In genomic region chr6:156718647-156719394, GRCh38 we compare ENCODE assay signal across 8 cellular contexts. TPM values are rescaled to one million over a fixed set of nuclear protein-coding genes. Genes with fewer than 3 reads are reported as not detected.
DNase-seq lines count a peak whose midpoint lies in the region; ATAC-seq, FAIRE-seq and TF ChIP-seq lines count a peak whose summit lies in the region.

No MANE protein-coding gene starts in this region.

- no peaks in the 10 kb centered on the region for H3F3A ChIP-seq in SK-N-SH (replicated peaks; ENCODE audit: insufficient read depth)

- TF ChIP-seq EP300 in SK-N-SH (IDR thresholded peaks at IDR 0.05; ENCODE audit: borderline replicate concordance in 1 of 2, low read depth in 1 of 2, low read length in 1 of 2) = no peak

- DNase-seq in SK-N-SH (no peak), adrenal gland (peak; percentile 43 to 90 (median 76)), keratinocyte (ENCODE audit: low read depth, low spot score) (no peak), tibial artery (peak; percentile 80 to 94), ecto neural progenitor cell (ENCODE audit: low spot score) (no peak)

- no peak for TF ChIP-seq RAD21 in SK-N-SH (IDR thresholded peaks at IDR 0.05; ENCODE audit: low read length)

- POLR2A ChIA-PET in SK-N-SH (lab: Yijun Ruan, JAX) = no interaction called here

- WGBS in SK-N-SH (ENCODE audit: low lambda C conversion rate) = 80% methylated on average over 15 of the region's 18 CpGs
- 68 to 79% (median 74%) methylated on average over 18 of the region's 18 CpGs for WGBS in adrenal gland, 4 donors

- H3K27ac ChIP-seq in SK-N-SH (ENCODE audit: low read depth in 2 of 2, low read length in 1 of 2) (no peak overlapping the region), adrenal gland (peak overlapping the region in 1 of 5 donors; percentile 28), keratinocyte (ENCODE audit: control insufficient read depth, insufficient read depth, low read length) (peak overlapping the region; percentile 97), tibial artery (peak overlapping the region; percentile 87 to 94)

- H3K9me1 ChIP-seq in keratinocyte (ENCODE audit: control insufficient read depth, extremely low read depth, insufficient read depth, low read length) = no peaks in the 10 kb centered on the region

- H3K4me1 ChIP-seq in SK-N-SH (ENCODE audit: control insufficient read depth in 1 of 2, insufficient read depth in 2 of 2, low read depth in 1 of 2, low read length in 1 of 2) (no peaks in the 10 kb centered on the region), adrenal gland (replicated peaks in 1 of 2) (peaks cover 16 to 19% of the 10 kb centered on the region in 2 donors), keratinocyte (ENCODE audit: control insufficient read depth, extremely low read depth, insufficient read depth, low read length) (peaks cover 31% of the 10 kb centered on the region), tibial artery (peaks cover 0 to 30% (median 22%) of the 10 kb centered on the region in 4 donors)

- no peak overlapping the region for H3K9ac ChIP-seq in SK-N-SH
- H3K9ac ChIP-seq in keratinocyte (ENCODE audit: control insufficient read depth, extremely low read depth, insufficient read depth, low read length) = peak overlapping the region; percentile 89

- H2AFZ ChIP-seq in SK-N-SH (ENCODE audit: low read depth) (no peak overlapping the region), keratinocyte (ENCODE audit: control insufficient read depth, low read length) (no peak overlapping the region)

- no peaks in the 10 kb centered on the region for H3K27me3 ChIP-seq in SK-N-SH (ENCODE audit: insufficient read depth)
- H3K27me3 ChIP-seq in adrenal gland = no peaks in the 10 kb centered on the region
- no peaks in the 10 kb centered on the region for H3K27me3 ChIP-seq in keratinocyte (ENCODE audit: control insufficient read depth, extremely low read depth, insufficient read depth, low read length)
- H3K27me3 ChIP-seq in tibial artery = no peaks in the 10 kb centered on the region

- CTCF ChIA-PET in SK-N-SH (lab: Yijun Ruan, JAX) = no interaction called here

- TF ChIP-seq CTCF in SK-N-SH (IDR thresholded peaks at IDR 0.05) (no peak), adrenal gland (IDR thresholded peaks at IDR 0.05) (no peak), keratinocyte (optimal IDR thresholded peaks at IDR 0.05 in 1 of 3, IDR thresholded peaks at IDR 0.05 in 1 of 3, conservative IDR thresholded peaks at IDR 0.05 in 1 of 3; ENCODE audit: extremely low read depth in 1 of 3, insufficient read depth in 2 of 3, low read length in 3 of 3) (no peak), tibial artery (IDR thresholded peaks at IDR 0.05) (peak in 1 of 2 experiments; percentile 5)

- H3K79me2 ChIP-seq in SK-N-SH (ENCODE audit: insufficient read depth) (no peaks in the 10 kb centered on the region), keratinocyte (ENCODE audit: control insufficient read depth, insufficient read depth, low read length) (no peaks in the 10 kb centered on the region)

- peak; percentile 90 for FAIRE-seq in keratinocyte (lab: Jason Lieb, UNC)

- ATAC-seq in SK-N-SH treated with all-trans-retinoic acid at 6 μM for 48 hours = peak; percentile 67
- no peak for ATAC-seq in GM19035 (IDR thresholded peaks at IDR 0.05; ENCODE audit: unreplicated experiment)
- ATAC-seq in HG03354 (IDR thresholded peaks at IDR 0.05; ENCODE audit: poor library complexity, severe bottlenecking, unreplicated experiment) = no peak

- H3K4me3 ChIP-seq in SK-N-SH (ENCODE audit: low read depth in 2 of 2, low read length in 1 of 2) (no peak overlapping the region), adrenal gland (no peak overlapping the region), keratinocyte (ENCODE audit: control insufficient read depth in 2 of 3, extremely low read depth in 1 of 3, insufficient read depth in 2 of 3, low read depth in 1 of 3, low read length in 3 of 3) (peak overlapping the region in 2 of 3 experiments; percentile 8 to 42), tibial artery (no peak overlapping the region)

- no peaks in the 10 kb centered on the region for H3K9me2 ChIP-seq in SK-N-SH

- peak in 1 of 2 donors; percentile 30 for TF ChIP-seq POLR2A in adrenal gland (IDR thresholded peaks at IDR 0.05)

- intact Hi-C loops in adrenal gland (cut with DNase I) (no loop called here), tibial artery (cut with DNase I; ENCODE audit: low total_unique reads) (loop anchor here (2.0 kb wide), 1 partner anchor 32 kb away; no protein-coding TSS in a partner anchor)

- no peaks in the 10 kb centered on the region for H4K20me1 ChIP-seq in SK-N-SH (ENCODE audit: insufficient read depth)
- no peaks in the 10 kb centered on the region for H4K20me1 ChIP-seq in keratinocyte (ENCODE audit: control insufficient read depth, extremely low read depth, insufficient read depth, low read length)

- H3K9me3 ChIP-seq in SK-N-SH = no peaks in the 10 kb centered on the region
- H3K9me3 ChIP-seq in adrenal gland (replicated peaks in 1 of 3) = no peaks in the 10 kb centered on the region
- no peaks in the 10 kb centered on the region for H3K9me3 ChIP-seq in keratinocyte (ENCODE audit: control insufficient read depth, low read depth, low read length)
- no peaks in the 10 kb centered on the region for H3K9me3 ChIP-seq in tibial artery

- H3K36me3 ChIP-seq in SK-N-SH (replicated peaks in 1 of 2; ENCODE audit: control insufficient read depth in 1 of 2, insufficient read depth in 2 of 2, low read length in 1 of 2) (no peaks in the 10 kb centered on the region), adrenal gland (replicated peaks in 1 of 2) (no peaks in the 10 kb centered on the region), keratinocyte (ENCODE audit: control insufficient read depth in 2 of 2, extremely low read depth in 1 of 2, insufficient read depth in 2 of 2, low read length in 2 of 2) (no peaks in the 10 kb centered on the region), tibial artery (no peaks in the 10 kb centered on the region)

- dilution Hi-C loops in keratinocyte (cut with MboI; ENCODE audit: extremely low pct_ligation_motif_present, low sequenced_read_pairs) = no loop called here

- no peak overlapping the region for H3K4me2 ChIP-seq in SK-N-SH
- peak overlapping the region; percentile 90 for H3K4me2 ChIP-seq in keratinocyte (ENCODE audit: control insufficient read depth, extremely low read depth, insufficient read depth, low read depth, low read length)

TF ChIP-seq in SK-N-SH treated with all-trans-retinoic acid at 6 μM for 48 hours, 23 proteins besides CTCF, POLR2A, EP300 and RAD21 (continues in another document):
- no peak for TF ChIP-seq TCF4 (CRISPR knock-in tag; IDR thresholded peaks at IDR 0.05; ENCODE audit: borderline replicate concordance)
- TF ChIP-seq BACH2 (CRISPR knock-in tag; IDR thresholded peaks at IDR 0.05; ENCODE audit: borderline replicate concordance) = no peak
- no peak for TF ChIP-seq PPARA (CRISPR knock-in tag; IDR thresholded peaks at IDR 0.05; ENCODE audit: borderline replicate concordance)
- no peak for TF ChIP-seq RARB (CRISPR knock-in tag; IDR thresholded peaks at IDR 0.05)
- TF ChIP-seq TOX (CRISPR knock-in tag; IDR thresholded peaks at IDR 0.05; ENCODE audit: borderline replicate concordance) = no peak
- TF ChIP-seq SNAI2 (CRISPR knock-in tag; IDR thresholded peaks at IDR 0.05) = no peak
- TF ChIP-seq CREB5 (CRISPR knock-in tag; IDR thresholded peaks at IDR 0.05; ENCODE audit: low read depth) = no peak

TF ChIP-seq in SK-N-SH, 30 proteins besides CTCF, POLR2A, EP300 and RAD21:
- TF ChIP-seq ELF1 (IDR thresholded peaks at IDR 0.05) = no peak

RNA-seq across cellular contexts. Expression of gene ARID1B, which starts 58.4 kb away (rescaled TPM):
- 13.2 and 13.6 TPM in 2 replicates for polyA plus RNA-seq in SK-N-SH (2012; rRNA removed)
- 11.5 and 14.7 TPM in 2 replicates for polyA plus RNA-seq in SK-N-SH (2012; cell fraction: cytosol; rRNA removed)
- polyA plus RNA-seq in SK-N-SH (2012; cell fraction: nucleus; rRNA removed) = 24.0 and 33.9 TPM in 2 replicates
- total RNA-seq in adrenal gland = 10 to 100 TPM; 36.8 to 85.6 (median 64.5) TPM
- polyA plus RNA-seq in adrenal gland = 10 to 100 TPM; 13.3 to 20.9 (median 20.7) TPM
- polyA plus RNA-seq in keratinocyte = 12.6 to 16.6 TPM (median 14.9 TPM) in 3 replicates
- 23.5 TPM for polyA plus RNA-seq in keratinocyte (2011; ENCODE audit: low read depth)
- polyA plus RNA-seq in keratinocyte (2011; cell fraction: cytosol; rRNA removed) = 13.7 and 14.6 TPM in 2 replicates
- polyA plus RNA-seq in keratinocyte (2011; cell fraction: nucleus; rRNA removed) = 32.4 and 41.3 TPM in 2 replicates
- 20.5 and 22.2 TPM in 2 replicates for polyA plus RNA-seq in keratinocyte (2012; ENCODE audit: low replicate concordance)
- polyA minus RNA-seq in keratinocyte = 57.6 to 94.5 TPM (median 76.6 TPM) in 3 replicates
- polyA minus RNA-seq in keratinocyte (2011; cell fraction: cytosol; rRNA and poly(A)+ RNA removed) = 35.5 TPM
- polyA minus RNA-seq in keratinocyte (2011; cell fraction: nucleus; rRNA and poly(A)+ RNA removed) = 90.7 and 153 TPM in 2 replicates

Comparison
In these comparisons a context has a peak if more than half of its experiments do, and no peak if none do; other contexts are left out.
1. DNase-seq: peak in adrenal gland (7 of 7) and tibial artery (2 of 2); none in SK-N-SH (single experiment), keratinocyte (single experiment) and ecto neural progenitor cell (single experiment).
2. H3K27ac ChIP-seq: peak in keratinocyte (single experiment) and tibial artery (2 of 2); none in SK-N-SH (0 of 2).
3. H3K4me3 ChIP-seq: peak in keratinocyte (2 of 3); none in SK-N-SH (0 of 2), adrenal gland (0 of 4) and tibial artery (0 of 2).